In the genomic region with DNA sequence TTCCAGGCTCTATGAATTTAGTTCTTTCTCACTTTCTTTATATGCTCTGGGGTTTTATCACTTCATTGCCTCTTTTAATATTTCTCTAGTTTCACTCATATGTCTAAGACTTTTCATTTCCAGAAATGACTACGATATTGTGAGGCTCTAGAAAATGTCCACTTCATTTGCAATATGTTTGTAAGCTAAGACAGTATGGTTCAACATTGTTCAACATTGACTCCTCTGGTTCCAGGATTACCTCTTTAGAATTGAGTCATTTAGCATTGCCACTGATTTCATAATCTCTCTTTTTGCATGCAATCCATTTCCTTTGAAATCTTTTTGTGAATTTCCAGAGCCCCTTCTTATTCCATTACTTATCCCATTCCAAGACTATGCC, we compare ENCODE assay signal across 9 cellular contexts. TPM values are rescaled to one million over a fixed set of nuclear protein-coding genes. Genes with fewer than 3 reads are reported as not detected.
DNase-seq lines count a peak whose midpoint lies in the region; ATAC-seq and TF ChIP-seq lines count a peak whose summit lies in the region.
"Had no signal": no experiment of that assay in that cellular context is flagged by ENCODE, and none has a peak within 500 bp of the region (broad histone marks: within the 10 kb centered on the region; RNA-seq: fewer than 3 reads in every experiment).

No MANE protein-coding gene starts in this region.

- H3K27ac ChIP-seq in RWPE2 (ENCODE audit: poor library complexity, severe bottlenecking) = peak overlapping the region; percentile 98
- H3K27ac ChIP-seq in right lobe of liver = peak overlapping the region in 1 of 3 donors; percentile 65
- H3K27ac ChIP-seq in CD8-positive, alpha-beta memory T cell (ENCODE audit: low read depth, low read length) = no peak overlapping the region
- H3K27ac ChIP-seq: VCaP had no signal

- TF ChIP-seq CTCF in RWPE2 (IDR thresholded peaks at IDR 0.05; ENCODE audit: poor library complexity, severe bottlenecking) (no peak), right lobe of liver (IDR thresholded peaks at IDR 0.05) (no peak)

- peak overlapping the region in 1 of 8 donors; percentile 58 for H3K27ac Mint-ChIP-seq in CD8-positive, alpha-beta memory T cell

- no peak overlapping the region for H3K4me3 Mint-ChIP-seq in CD8-positive, alpha-beta memory T cell
- H3K4me3 Mint-ChIP-seq: nephron had no signal

- intact Hi-C loops in right lobe of liver (cut with DNase I) = no loop called here

- no peaks in the 10 kb centered on the region for H3K27me3 ChIP-seq in RWPE2 (ENCODE audit: insufficient read depth, poor library complexity, severe bottlenecking)
- H3K27me3 ChIP-seq in right lobe of liver = no peaks in the 10 kb centered on the region
- no peaks in the 10 kb centered on the region for H3K27me3 ChIP-seq in CD8-positive, alpha-beta memory T cell (ENCODE audit: insufficient read depth, low read length, poor library complexity, severe bottlenecking)

- 9% methylated on average over 1 of the region's 1 CpG for WGBS in right lobe of liver (ENCODE audit: insufficient coverage, low coverage, low lambda C conversion rate, missing lambda C conversion rate)

- H3K4me3 ChIP-seq in RWPE2 (ENCODE audit: severe bottlenecking) (no peak overlapping the region), right lobe of liver (no peak overlapping the region)
- no peak overlapping the region for H3K4me3 ChIP-seq in CD8-positive, alpha-beta memory T cell (ENCODE audit: low read length)

- ATAC-seq in GM18909 (IDR thresholded peaks at IDR 0.05; ENCODE audit: poor library complexity, unreplicated experiment) (peak; percentile 88), HG02870 (IDR thresholded peaks at IDR 0.05; ENCODE audit: unreplicated experiment) (peak; percentile 95), RWPE2 (ENCODE audit: low read depth) (peak; percentile 83), right lobe of liver (peak in 3 of 4 donors; percentile 47 to 65 (median 58))

- H3K36me3 Mint-ChIP-seq in CD8-positive, alpha-beta memory T cell = no peaks in the 10 kb centered on the region

- H3K9me3 ChIP-seq in RWPE2 (ENCODE audit: severe bottlenecking) (no peaks in the 10 kb centered on the region), right lobe of liver (no peaks in the 10 kb centered on the region)
- H3K9me3 ChIP-seq in CD8-positive, alpha-beta memory T cell (ENCODE audit: low read length) = no peaks in the 10 kb centered on the region

- H3K4me1 Mint-ChIP-seq in CD8-positive, alpha-beta memory T cell = peaks cover 17 to 24% (median 19%) of the 10 kb centered on the region in 3 donors
- H3K4me1 Mint-ChIP-seq: nephron had no signal

- peaks cover 34% of the 10 kb centered on the region for H3K4me1 ChIP-seq in RWPE2 (ENCODE audit: insufficient read depth, poor library complexity, severe bottlenecking)
- peaks cover 0 to 32% (median 10%) of the 10 kb centered on the region in 4 donors for H3K4me1 ChIP-seq in right lobe of liver
- peaks cover 13% of the 10 kb centered on the region for H3K4me1 ChIP-seq in CD8-positive, alpha-beta memory T cell (ENCODE audit: insufficient read depth, low read length)

- H3K27me3 Mint-ChIP-seq in CD8-positive, alpha-beta memory T cell = no peaks in the 10 kb centered on the region

- no peaks in the 10 kb centered on the region for H3K36me3 ChIP-seq in RWPE2 (ENCODE audit: low read depth)
- no peaks in the 10 kb centered on the region for H3K36me3 ChIP-seq in right lobe of liver
- H3K36me3 ChIP-seq in CD8-positive, alpha-beta memory T cell (ENCODE audit: insufficient read depth, low read length) = no peaks in the 10 kb centered on the region

- DNase-seq in RWPE2 (ENCODE audit: low spot score) = no peak
- no peak for DNase-seq in right lobe of liver
- no peak for DNase-seq in CD8-positive, alpha-beta memory T cell
- DNase-seq in HuH-7.5 (ENCODE audit: low spot score) = no peak
- no peak for DNase-seq in NK-92 (lab: John Stamatoyannopoulos, UW; ENCODE audit: unreplicated experiment)

- CTCF ChIA-PET in CD8-positive, alpha-beta memory T cell (lab: Charles Lee) = no interaction called here

- TF ChIP-seq POLR2A in right lobe of liver (IDR thresholded peaks at IDR 0.05) = no peak

- H3K9me3 Mint-ChIP-seq in CD8-positive, alpha-beta memory T cell = no peaks in the 10 kb centered on the region
- H3K9me3 Mint-ChIP-seq: nephron had no signal

- POLR2A ChIA-PET in CD8-positive, alpha-beta memory T cell (lab: Charles Lee) = no interaction called here

RNA-seq across cellular contexts. Expression of a gene that starts 32.3 kb away (rescaled TPM):
- total RNA-seq in right lobe of liver = 1 to 10 TPM in 1 of 6 experiments, under 1 TPM in 5; 0.25 to 1.1 (median 0.65) TPM
- 1 to 10 TPM; 1.7 to 2.1 TPM for total RNA-seq in CD8-positive, alpha-beta memory T cell
- 1.8 TPM for polyA plus RNA-seq in CD8-positive, alpha-beta memory T cell
